Comparison of ENCODE assay signal across 20 cellular contexts in genomic region chrX:25941559-25942250, GRCh38.
A peak's percentile ranks its signal among the peaks of the same experiment; 100 is the strongest.
DNase-seq lines count a peak whose midpoint lies in the region; ATAC-seq lines count a peak whose summit lies in the region.
"Had no signal": no experiment of that assay in that cellular context is flagged by ENCODE, and none has a peak within 500 bp of the region (broad histone marks: within the 10 kb centered on the region; RNA-seq: fewer than 3 reads in every experiment).

No MANE protein-coding gene starts in this region.

- in situ Hi-C loops in Caki2 (cut with HindIII; ENCODE audit: low pct_unique_long_range_greater_than_20kb, low sequenced_read_pairs): no loop called here

- peak; percentile 44 for DNase-seq in Caki2 (ENCODE audit: low read depth)
- DNase-seq in NCI-H69 (lab: John Stamatoyannopoulos, UW): peak; percentile 8
- peak; percentile 85 for DNase-seq in dermis blood vessel endothelial cell
- DNase-seq in glomerular visceral epithelial cell (ENCODE audit: extremely low spot score): peak; percentile 4
- no peak for DNase-seq in NCI-H524 treated with DMSO at 0.1 percent for 48 hours (lab: John Stamatoyannopoulos, UW)
- DNase-seq in ecto neural progenitor cell (ENCODE audit: low spot score): no peak
- DNase-seq in activated effector memory CD4-positive, alpha-beta T cell treated with anti-CD3 and anti-CD28 coated beads, Interleukin-2, amount 50 U/mL, for 16 hours: no peak
- DNase-seq: CD8-positive, alpha-beta memory T cell; DMS 273 treated with DMSO at 0.1 percent for 48 hours; EL; HFFc6; KG1; MG63; NCI-H1092 treated with DMSO at 0.1 percent for 48 hours; NCI-H1694 treated with DMSO at 0.1 percent for 48 hours; NCI-H524; PC-9; SK-N-SH had no signal

- no peak for ATAC-seq in GM18858 (IDR thresholded peaks at IDR 0.05; ENCODE audit: unreplicated experiment)
- ATAC-seq: Right ventricle myocardium inferior had no signal

Comparison
In these comparisons a context has a peak if more than half of its experiments do, and no peak if none do; other contexts are left out.
1. DNase-seq: peak in Caki2 (single experiment), NCI-H69 (single experiment), dermis blood vessel endothelial cell (single experiment) and glomerular visceral epithelial cell (single experiment); none in NCI-H524 treated with DMSO at 0.1 percent for 48 hours (single experiment), ecto neural progenitor cell (single experiment) and activated effector memory CD4-positive, alpha-beta T cell treated with anti-CD3 and anti-CD28 coated beads, Interleukin-2, amount 50 U/mL, for 16 hours (single experiment).